ENCODE assay signal across 1 cellular context in the genomic region with DNA sequence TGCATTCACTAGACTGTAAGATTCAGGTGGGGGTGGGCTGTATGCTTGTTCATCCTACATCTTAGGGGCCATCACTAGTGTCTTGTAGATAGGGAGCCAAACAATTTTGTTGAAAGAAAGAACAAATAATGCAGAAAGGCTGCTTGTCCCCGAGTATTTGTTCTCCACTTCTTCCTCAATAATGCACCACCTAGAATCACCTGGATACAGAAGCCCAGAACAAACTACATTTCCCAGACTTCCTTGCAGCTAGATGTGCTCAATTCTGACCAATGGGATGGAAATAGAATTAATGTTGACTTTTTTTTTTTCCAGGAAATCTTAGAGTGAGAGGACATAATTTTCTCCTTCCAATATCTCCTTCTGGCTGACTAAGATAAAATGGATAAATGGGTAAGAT.
A peak's percentile ranks its signal among the peaks of the same experiment; 100 is the strongest.
TF ChIP-seq lines count a peak whose summit lies in the region.

No MANE protein-coding gene starts in this region.

TF ChIP-seq in HepG2, 621 proteins besides CTCF, POLR2A, EP300 and RAD21:
- TF ChIP-seq MBNL3 (CRISPR knock-in tag; conservative IDR thresholded peaks at IDR 0.05): no peak
- TF ChIP-seq, protein P1, sequence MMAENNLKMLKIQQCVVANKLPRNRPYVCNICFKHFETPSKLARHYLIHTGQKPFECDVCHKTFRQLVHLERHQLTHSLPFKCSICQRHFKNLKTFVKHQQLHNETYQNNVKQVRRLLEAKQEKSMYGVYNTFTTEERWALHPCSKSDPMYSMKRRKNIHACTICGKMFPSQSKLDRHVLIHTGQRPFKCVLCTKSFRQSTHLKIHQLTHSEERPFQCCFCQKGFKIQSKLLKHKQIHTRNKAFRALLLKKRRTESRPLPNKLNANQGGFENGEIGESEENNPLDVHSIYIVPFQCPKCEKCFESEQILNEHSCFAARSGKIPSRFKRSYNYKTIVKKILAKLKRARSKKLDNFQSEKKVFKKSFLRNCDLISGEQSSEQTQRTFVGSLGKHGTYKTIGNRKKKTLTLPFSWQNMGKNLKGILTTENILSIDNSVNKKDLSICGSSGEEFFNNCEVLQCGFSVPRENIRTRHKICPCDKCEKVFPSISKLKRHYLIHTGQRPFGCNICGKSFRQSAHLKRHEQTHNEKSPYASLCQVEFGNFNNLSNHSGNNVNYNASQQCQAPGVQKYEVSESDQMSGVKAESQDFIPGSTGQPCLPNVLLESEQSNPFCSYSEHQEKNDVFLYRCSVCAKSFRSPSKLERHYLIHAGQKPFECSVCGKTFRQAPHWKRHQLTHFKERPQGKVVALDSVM (CRISPR knock-in tag; IDR thresholded peaks at IDR 0.05): no peak
- TF ChIP-seq THAP11 (CRISPR knock-in tag; IDR thresholded peaks at IDR 0.05): peak; percentile 36; the same call in 1 of the 2 replicates
- no peak for TF ChIP-seq HINFP (CRISPR knock-in tag; IDR thresholded peaks at IDR 0.05; ENCODE audit: low read depth)
- no peak for TF ChIP-seq IKZF1 (IDR thresholded peaks at IDR 0.05)
- no peak for TF ChIP-seq HNRNPUL1 (IDR thresholded peaks at IDR 0.05; ENCODE audit: low read depth, low read length)
- no peak for TF ChIP-seq CENPX (CRISPR knock-in tag; IDR thresholded peaks at IDR 0.05)
